22 cellular contexts compared by ENCODE assay signal in the genomic region with DNA sequence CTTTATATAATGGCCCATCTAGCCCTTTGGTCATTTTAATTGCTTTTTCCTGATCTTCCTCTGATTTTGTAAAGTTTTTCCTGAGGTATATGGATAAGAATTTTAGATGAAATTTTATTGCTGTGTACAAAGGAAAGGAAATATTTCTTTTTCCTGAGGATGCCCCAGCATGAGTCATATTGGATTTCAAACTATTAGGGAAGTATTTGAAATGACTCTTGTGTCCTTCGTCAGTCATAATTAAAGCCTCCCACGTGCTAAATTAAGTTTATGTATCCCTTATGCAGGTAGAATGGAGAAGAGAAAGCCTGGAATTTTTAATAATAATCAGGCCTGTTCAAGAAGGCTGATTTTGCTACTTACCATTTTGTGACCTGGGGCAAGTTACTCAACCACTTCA.
"Had no signal": no experiment of that assay in that cellular context is flagged by ENCODE, and none has a peak within 500 bp of the region (broad histone marks: within the 10 kb centered on the region; RNA-seq: fewer than 3 reads in every experiment).

No MANE protein-coding gene starts in this region.

- H3K36me3 ChIP-seq: colonic mucosa, left lung, neural progenitor cell, prostate gland, right atrium auricular region, stomach, thyroid gland had no signal

- DNase-seq: colonic mucosa; effector memory CD4-positive, alpha-beta T cell; left cardiac atrium; left lung; mesendoderm; midbrain; naive thymus-derived CD4-positive, alpha-beta T cell; stimulated activated CD4-positive, alpha-beta T cell treated with anti-CD3 and anti-CD28 coated beads, Interleukin-12 subunit alpha, Interleukin-12 subunit beta, amount 100 ng/mL, for 4 hours; stimulated activated CD4-positive, alpha-beta T cell treated with anti-CD3 and anti-CD28 coated beads, Interleukin-2, amount 100 ng/mL, for 24 hours; stimulated activated CD4-positive, alpha-beta T cell treated with anti-CD3 and anti-CD28 coated beads, Interleukin-4, amount 100 ng/mL, for 24 hours; stimulated activated naive CD4-positive, alpha-beta T cell treated with Interleukin-2 at 50 U/mL for 16 hours; stomach; thyroid gland had no signal

- H3K79me2 ChIP-seq: parathyroid adenoma had no signal

- H3K9me3 ChIP-seq: colonic mucosa, left lung, prostate gland, right atrium auricular region, stomach, thyroid gland had no signal

- FAIRE-seq: frontal cortex, islet of Langerhans had no signal

- H3K27ac ChIP-seq: colonic mucosa, left lung, neural progenitor cell, parathyroid adenoma, prostate gland, right atrium auricular region, stomach, thyroid gland had no signal

- ATAC-seq: left cardiac atrium; left lung; naive thymus-derived CD4-positive, alpha-beta T cell; sciatic nerve; stimulated activated effector memory CD8-positive, alpha-beta T cell treated with anti-CD3 and anti-CD28 coated beads, Interleukin-12 subunit alpha, Interleukin-12 subunit beta, amount 100 ng/mL, for 72 hours had no signal

- H3K4me3 ChIP-seq: colonic mucosa, left lung, neural progenitor cell, prostate gland, right atrium auricular region, smooth muscle cell, stomach, thyroid gland had no signal

- H3K9ac ChIP-seq: neural progenitor cell, parathyroid adenoma had no signal

- H3K27me3 ChIP-seq: colonic mucosa, left lung, neural progenitor cell, right atrium auricular region, stomach, thyroid gland had no signal

- H3K4me1 ChIP-seq: colonic mucosa, left lung, parathyroid adenoma, prostate gland, right atrium auricular region, stomach had no signal

- H3K4me2 ChIP-seq: neural progenitor cell, smooth muscle cell had no signal

- H2AFZ ChIP-seq: neural progenitor cell, parathyroid adenoma had no signal
